ENCODE assay signal across 8 cellular contexts in the genomic region with DNA sequence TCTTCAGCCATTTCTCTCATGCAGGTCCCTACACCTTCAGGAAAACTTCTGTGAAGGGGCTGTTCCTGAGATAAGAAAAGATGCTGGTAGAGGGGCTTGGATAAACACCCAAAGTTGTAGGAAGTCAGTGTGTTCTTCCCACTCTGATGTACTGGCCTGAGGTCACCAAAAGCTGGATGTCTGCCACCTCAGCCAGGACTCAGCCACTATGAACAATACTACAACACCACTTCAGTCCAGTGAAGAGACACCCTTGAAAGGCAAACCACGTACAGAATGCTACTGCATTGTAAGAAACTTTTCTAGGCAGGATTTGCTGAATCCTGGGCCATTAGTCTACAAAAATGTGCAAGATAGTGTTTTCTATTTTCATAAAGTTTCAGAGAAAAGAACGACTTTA. TPM values are rescaled to one million over a fixed set of nuclear protein-coding genes. Genes with fewer than 3 reads are reported as not detected.
DNase-seq lines count a peak whose midpoint lies in the region; ATAC-seq, FAIRE-seq and TF ChIP-seq lines count a peak whose summit lies in the region.

No MANE protein-coding gene starts in this region.

- H3K27ac ChIP-seq in heart left ventricle, result peak overlapping the region in 7 of 12 donors; percentile 27 to 99 (median 98)

- H3K27me3 ChIP-seq in adipocyte (replicated peaks; ENCODE audit: control insufficient read depth, insufficient read depth, low read length) (no peaks in the 10 kb centered on the region), heart left ventricle (peaks cover 0 to 20% (median 0%) of the 10 kb centered on the region in 9 donors), skeletal muscle satellite cell (ENCODE audit: control insufficient read depth, insufficient read depth, low read length) (no peaks in the 10 kb centered on the region)

- H3K4me1 ChIP-seq in adipocyte (ENCODE audit: control insufficient read depth, insufficient read depth, low read length) (peaks cover 46% of the 10 kb centered on the region), heart left ventricle (peaks cover 0 to 62% (median 38%) of the 10 kb centered on the region in 12 donors), skeletal muscle satellite cell (ENCODE audit: control insufficient read depth, insufficient read depth, low read length) (peaks cover 41% of the 10 kb centered on the region)

- ATAC-seq in heart left ventricle, result peak; percentile 28 to 48 (median 36)
- no peak for ATAC-seq in HG03469 (IDR thresholded peaks at IDR 0.05; ENCODE audit: unreplicated experiment)
- ATAC-seq in HG02571 (IDR thresholded peaks at IDR 0.05; ENCODE audit: unreplicated experiment), result no peak

- H3K4me3 ChIP-seq in adipocyte (ENCODE audit: low read length) (peak overlapping the region; percentile 92), heart left ventricle (peak overlapping the region in 9 of 12 donors; percentile 74 to 94 (median 91)), skeletal muscle satellite cell (ENCODE audit: low read length) (peak overlapping the region; percentile 97)

- peak; percentile 54 for DNase-seq in H4 (ENCODE audit: low spot score)
- peak; percentile 47 for DNase-seq in adipocyte (ENCODE audit: low read depth)
- peak in 4 of 5 donors; percentile 69 to 80 (median 72) for DNase-seq in heart left ventricle
- DNase-seq in GM12892 (ENCODE audit: insufficient read length), result no peak
- no peak for DNase-seq in activated T-cell treated with anti-CD3 and anti-CD28 coated beads, Interleukin-2, amount 50 U/mL, for 1 hour

- H3K9me3 ChIP-seq in adipocyte (ENCODE audit: control insufficient read depth, low read length) (no peaks in the 10 kb centered on the region), heart left ventricle (no peaks in the 10 kb centered on the region), skeletal muscle satellite cell (replicated peaks; ENCODE audit: low read length) (no peaks in the 10 kb centered on the region)

- TF ChIP-seq CTCF in heart left ventricle (IDR thresholded peaks at IDR 0.05), result no peak

- H3K36me3 ChIP-seq in adipocyte (ENCODE audit: control insufficient read depth, insufficient read depth, low read length, severe bottlenecking) (no peaks in the 10 kb centered on the region), heart left ventricle (no peaks in the 10 kb centered on the region), skeletal muscle satellite cell (ENCODE audit: insufficient read depth, low read length) (peaks cover 10% of the 10 kb centered on the region)

- H3K9ac ChIP-seq in adipocyte (ENCODE audit: low read length) (peak overlapping the region; percentile 98), skeletal muscle satellite cell (ENCODE audit: low read depth, low read length) (peak overlapping the region; percentile 94)

- WGBS in heart left ventricle, 4 donors, result 32 to 37% (median 35%) methylated on average over 2 of the region's 2 CpGs

- peak overlapping the region; percentile 94 for H3K4me2 ChIP-seq in skeletal muscle satellite cell (ENCODE audit: low read length)

- TF ChIP-seq POLR2A in heart left ventricle (IDR thresholded peaks at IDR 0.05) (no peak), GM12892 (IDR thresholded peaks at IDR 0.05; ENCODE audit: low read depth, low read length) (no peak)

- FAIRE-seq in GM12892 (lab: Jason Lieb, UNC), result no peak

- intact Hi-C loops in heart left ventricle (cut with DNase I), result loop anchor here in 3 of 10 donors (5.0 to 10.0 kb wide), 3 partner anchors 54 to 267 kb away; a partner anchor contains a TSS

RNA-seq across cellular contexts. Expression of a gene that starts 2.4 kb away (rescaled TPM):
- total RNA-seq in H4 (2014; rRNA removed; shearing (Covaris generic)), result 6.2 and 7.5 TPM in 2 replicates
- 10 to 100 TPM; 25.3 to 52.0 (median 45.9) TPM for total RNA-seq in heart left ventricle
- 10 to 100 TPM in 1 of 2 donors, 1 to 10 TPM in 1; 8.7 to 23.9 TPM for polyA plus RNA-seq in heart left ventricle
- 45.9 and 50.2 TPM in 2 replicates for total RNA-seq in skeletal muscle satellite cell (2012; rRNA removed)
- 0.59 TPM for polyA plus RNA-seq in GM12892 (2012; ENCODE audit: missing spikeins)

RNA-seq across cellular contexts. Expression of a gene that starts 54.0 kb away (rescaled TPM):
- total RNA-seq in H4 (2014; rRNA removed; shearing (Covaris generic)), result 37.8 and 65.5 TPM in 2 replicates
- total RNA-seq in heart left ventricle, result 1 to 10 TPM in 5 of 9 donors, under 1 TPM in 4; 0.13 to 8.8 (median 1.1) TPM
- under 1 TPM; 0.04 to 0.46 TPM for polyA plus RNA-seq in heart left ventricle
- 18.8 and 21.2 TPM in 2 replicates for total RNA-seq in skeletal muscle satellite cell (2012; rRNA removed)
- polyA plus RNA-seq in GM12892 (2012; ENCODE audit: missing spikeins), result 27.2 TPM

Comparison
In these comparisons a context has a peak if more than half of its experiments do, and no peak if none do; other contexts are left out.
1. DNase-seq: peak in H4 (single experiment), adipocyte (single experiment) and heart left ventricle (4 of 5); none in GM12892 (single experiment) and activated T-cell treated with anti-CD3 and anti-CD28 coated beads, Interleukin-2, amount 50 U/mL, for 1 hour (single experiment).
2. ATAC-seq: peak in heart left ventricle (4 of 4); none in HG03469 (single experiment) and HG02571 (single experiment).
3. Peak in every context shown above with its lines, with median percentiles within 50 percentile points of each other: H3K4me3 ChIP-seq.